In genomic region chr21:29342394-29342957, GRCh38 we compare ENCODE assay signal across 8 cellular contexts. TPM values are rescaled to one million over a fixed set of nuclear protein-coding genes. Genes with fewer than 3 reads are reported as not detected.
DNase-seq lines count a peak whose midpoint lies in the region; ATAC-seq and TF ChIP-seq lines count a peak whose summit lies in the region.

No MANE protein-coding gene starts in this region.

- peak overlapping the region; percentile 14 to 25 for H3K4me3 ChIP-seq in gastroesophageal sphincter

- no peaks in the 10 kb centered on the region for H3K36me3 ChIP-seq in gastroesophageal sphincter

- no peak overlapping the region for H3K4me3 Mint-ChIP-seq in activated CD8-positive, alpha-beta T cell treated with anti-CD3 and anti-CD28 coated beads, Interleukin-2, amount 10 ng/mL, durations not matched to agents 7 days and 5 days

- H3K36me3 Mint-ChIP-seq in activated CD8-positive, alpha-beta T cell treated with anti-CD3 and anti-CD28 coated beads, Interleukin-2, amount 10 ng/mL, durations not matched to agents 7 days and 5 days (ENCODE audit: low read depth): peaks cover 9% of the 10 kb centered on the region

- no peaks in the 10 kb centered on the region for H3K9me3 Mint-ChIP-seq in activated CD8-positive, alpha-beta T cell treated with anti-CD3 and anti-CD28 coated beads, Interleukin-2, amount 10 ng/mL, durations not matched to agents 7 days and 5 days (ENCODE audit: insufficient read depth)

- ATAC-seq in HG02870 (IDR thresholded peaks at IDR 0.05; ENCODE audit: unreplicated experiment) (peak; percentile 91), gastroesophageal sphincter (peak; percentile 89)
- ATAC-seq in activated CD8-positive, alpha-beta T cell treated with anti-CD3 and anti-CD28 coated beads, Interleukin-2, amount 10 ng/mL, durations not matched to agents 7 days and 5 days: no peak

- POLR2A ChIA-PET in activated CD8-positive, alpha-beta T cell treated with anti-CD3 and anti-CD28 coated beads, Interleukin-2, amount 10 ng/mL, durations not matched to agents 7 days and 5 days (lab: Charles Lee): interaction anchor here (1.2 kb wide), 1 partner anchor 43 kb away, joined by 5 read pairs; the partner anchor contains the start of gene BACH1

- TF ChIP-seq POLR2A in gastroesophageal sphincter (IDR thresholded peaks at IDR 0.05): no peak

- H3K27me3 Mint-ChIP-seq in activated CD8-positive, alpha-beta T cell treated with anti-CD3 and anti-CD28 coated beads, Interleukin-2, amount 10 ng/mL, durations not matched to agents 7 days and 5 days (ENCODE audit: low read depth): no peaks in the 10 kb centered on the region

- H3K27ac Mint-ChIP-seq in activated CD8-positive, alpha-beta T cell treated with anti-CD3 and anti-CD28 coated beads, Interleukin-2, amount 10 ng/mL, durations not matched to agents 7 days and 5 days: peak overlapping the region; percentile 6

- peaks cover 5% of the 10 kb centered on the region for H3K4me1 Mint-ChIP-seq in activated CD8-positive, alpha-beta T cell treated with anti-CD3 and anti-CD28 coated beads, Interleukin-2, amount 10 ng/mL, durations not matched to agents 7 days and 5 days (ENCODE audit: low read depth)

- peak; percentile 89 for DNase-seq in GM04504 (ENCODE audit: low read depth)
- no peak for DNase-seq in activated CD8-positive, alpha-beta T cell treated with anti-CD3 and anti-CD28 coated beads, Interleukin-2, amount 10 ng/mL, durations not matched to agents 7 days and 5 days
- DNase-seq in stimulated activated CD4-positive, alpha-beta T cell treated with anti-CD3 and anti-CD28 coated beads, Interleukin-15, amount 100 ng/mL, for 24 hours: peak; percentile 82
- DNase-seq in NCI-H526 treated with DMSO at 0.1 percent for 48 hours (lab: John Stamatoyannopoulos, UW): no peak
- DNase-seq in DMS79 (lab: John Stamatoyannopoulos, UW): no peak
- DNase-seq in NCI-H2227 treated with DMSO at 0.1 percent for 48 hours (lab: John Stamatoyannopoulos, UW): no peak

- CTCF ChIA-PET in activated CD8-positive, alpha-beta T cell treated with anti-CD3 and anti-CD28 coated beads, Interleukin-2, amount 10 ng/mL, durations not matched to agents 7 days and 5 days (lab: Charles Lee): interaction anchor here (1.0 to 1.7 kb wide), 4 partner anchors 9 to 253 kb away, joined by 3 to 4 read pairs (median 4); no protein-coding TSS in a partner anchor

- peak overlapping the region; percentile 72 to 81 (median 75) for H3K27ac ChIP-seq in gastroesophageal sphincter

- peaks cover 12 to 87% (median 18%) of the 10 kb centered on the region in 3 donors for H3K4me1 ChIP-seq in gastroesophageal sphincter

- TF ChIP-seq EP300 in gastroesophageal sphincter (IDR thresholded peaks at IDR 0.05): no peak

- H3K27me3 ChIP-seq in gastroesophageal sphincter: no peaks in the 10 kb centered on the region

- peak in 1 of 4 experiments; percentile 6 for TF ChIP-seq CTCF in gastroesophageal sphincter (IDR thresholded peaks at IDR 0.05)

- no peaks in the 10 kb centered on the region for H3K9me3 ChIP-seq in gastroesophageal sphincter

- 5 to 44% methylated on average over 7 to 8 of the region's 9 CpGs for WGBS in gastroesophageal sphincter (ENCODE audit: low coverage in 1 of 2), 2 donors

RNA-seq across cellular contexts. Expression of gene BACH1, which starts 43.8 kb away (rescaled TPM):
- total RNA-seq in activated CD8-positive, alpha-beta T cell treated with anti-CD3 and anti-CD28 coated beads, Interleukin-2, amount 10 ng/mL, durations not matched to agents 7 days and 5 days: 10 to 100 TPM; 23.5 to 23.7 TPM
- 10 to 100 TPM; 43.6 to 60.9 (median 52.3) TPM for total RNA-seq in gastroesophageal sphincter

Comparison
In these comparisons a context has a peak if more than half of its experiments do, and no peak if none do; other contexts are left out.
1. DNase-seq: peak in GM04504 (single experiment) and stimulated activated CD4-positive, alpha-beta T cell treated with anti-CD3 and anti-CD28 coated beads, Interleukin-15, amount 100 ng/mL, for 24 hours (single experiment); none in activated CD8-positive, alpha-beta T cell treated with anti-CD3 and anti-CD28 coated beads, Interleukin-2, amount 10 ng/mL, durations not matched to agents 7 days and 5 days (single experiment), NCI-H526 treated with DMSO at 0.1 percent for 48 hours (single experiment), DMS79 (single experiment) and NCI-H2227 treated with DMSO at 0.1 percent for 48 hours (single experiment).